Comparison of ENCODE assay signal across 16 cellular contexts in genomic region chr12:108381793-108382436, GRCh38. TPM values are rescaled to one million over a fixed set of nuclear protein-coding genes. Genes with fewer than 3 reads are reported as not detected.
DNase-seq lines count a peak whose midpoint lies in the region; ATAC-seq, FAIRE-seq and TF ChIP-seq lines count a peak whose summit lies in the region.
"Had no signal": no experiment of that assay in that cellular context is flagged by ENCODE, and none has a peak within 500 bp of the region (broad histone marks: within the 10 kb centered on the region; RNA-seq: fewer than 3 reads in every experiment).

No MANE protein-coding gene starts in this region.

- no peaks in the 10 kb centered on the region for H3K9me3 ChIP-seq in PC-3 (ENCODE audit: low read length)
- no peaks in the 10 kb centered on the region for H3K9me3 ChIP-seq in endothelial cell of umbilical vein (replicated peaks; ENCODE audit: control insufficient read depth, insufficient read depth, low read length)
- H3K9me3 ChIP-seq: Peyer's patch had no signal

- H3K4me2 ChIP-seq in PC-3 (ENCODE audit: low read length): no peak overlapping the region
- H3K4me2 ChIP-seq in endothelial cell of umbilical vein (ENCODE audit: insufficient read depth, low read length): no peak overlapping the region

- H2AFZ ChIP-seq in PC-3 (ENCODE audit: low read length) (no peak overlapping the region), endothelial cell of umbilical vein (ENCODE audit: low read depth, low read length) (no peak overlapping the region)

- H3K36me3 Mint-ChIP-seq in neural crest cell (ENCODE audit: low read depth): no peaks in the 10 kb centered on the region

- H3K27me3 Mint-ChIP-seq in neural crest cell (ENCODE audit: low read depth): peaks cover 26% of the 10 kb centered on the region

- no peak overlapping the region for H3K27ac Mint-ChIP-seq in neural crest cell (ENCODE audit: unreplicated experiment)

- H3K4me1 ChIP-seq in PC-3 (ENCODE audit: insufficient read depth, low read length) (no peaks in the 10 kb centered on the region), endothelial cell of umbilical vein (ENCODE audit: control insufficient read depth, extremely low read depth, insufficient read depth, low read length) (no peaks in the 10 kb centered on the region)
- H3K4me1 ChIP-seq: Peyer's patch, upper lobe of left lung had no signal

- H4K20me1 ChIP-seq in PC-3 (ENCODE audit: low read length) (no peaks in the 10 kb centered on the region), endothelial cell of umbilical vein (replicated peaks; ENCODE audit: control insufficient read depth, extremely low read depth, insufficient read depth, low read length) (no peaks in the 10 kb centered on the region)

- H3K9ac ChIP-seq in PC-3 (ENCODE audit: low read length) (no peak overlapping the region), endothelial cell of umbilical vein (replicated peaks; ENCODE audit: extremely low read depth, insufficient read depth, low read length) (no peak overlapping the region)

- H3K4me3 ChIP-seq in PC-3 (ENCODE audit: low read length) (no peak overlapping the region), endothelial cell of umbilical vein (replicated peaks in 1 of 3; ENCODE audit: insufficient read depth in 1 of 3, low read depth in 1 of 3, low read length in 3 of 3) (no peak overlapping the region)
- H3K4me3 ChIP-seq: Peyer's patch, upper lobe of left lung had no signal

- BruUV-seq in PC-3 (replicated peaks; lab: Mats Ljungman, UMichigan): no TSS peak
- no TSS peak for BruUV-seq in endothelial cell of umbilical vein (replicated peaks; lab: Mats Ljungman, UMichigan)

- H3K27me3 ChIP-seq in PC-3 (ENCODE audit: low read length): no peaks in the 10 kb centered on the region
- no peaks in the 10 kb centered on the region for H3K27me3 ChIP-seq in endothelial cell of umbilical vein (ENCODE audit: control insufficient read depth in 2 of 2, insufficient read depth in 2 of 2, low read length in 2 of 2)
- H3K27me3 ChIP-seq: Peyer's patch, upper lobe of left lung had no signal

- DNase-seq in DMS53 (lab: John Stamatoyannopoulos, UW) (peak; percentile 14), DMS53 treated with DMSO at 0.1 percent for 48 hours (lab: John Stamatoyannopoulos, UW; ENCODE audit: unreplicated experiment) (no peak), PC-3 (peak; percentile 35), endothelial cell of umbilical vein (ENCODE audit: low read depth, low spot score) (peak; percentile 14), neural crest cell (ENCODE audit: low read depth, low spot score) (peak; percentile 56), Right ventricle myocardium superior (no peak), NCI-H345 treated with DMSO at 0.1 percent for 48 hours (lab: John Stamatoyannopoulos, UW; ENCODE audit: unreplicated experiment) (no peak)
- DNase-seq: 8988T; activated naive CD4-positive, alpha-beta T cell; central memory CD4-positive, alpha-beta T cell; NCI-H2171 treated with DMSO at 0.1 percent for 48 hours; Peyer's patch; upper lobe of left lung had no signal

- H3K9me1 ChIP-seq in endothelial cell of umbilical vein (replicated peaks; ENCODE audit: control insufficient read depth, extremely low read depth, insufficient read depth, low read length): no peaks in the 10 kb centered on the region

- dilution Hi-C loops in endothelial cell of umbilical vein (cut with MboI; ENCODE audit: extremely low pct_ligation_motif_present, low sequenced_read_pairs): no loop called here

- H3K27ac ChIP-seq in PC-3 (ENCODE audit: low read length) (no peak overlapping the region), endothelial cell of umbilical vein (ENCODE audit: insufficient read depth, low read depth, low read length) (no peak overlapping the region)
- H3K27ac ChIP-seq: Peyer's patch, upper lobe of left lung had no signal

- TF ChIP-seq CTCF in PC-3 (conservative IDR thresholded peaks at IDR 0.05; ENCODE audit: low read depth, low read length) (no peak), endothelial cell of umbilical vein (IDR thresholded peaks at IDR 0.05; ENCODE audit: extremely low read depth in 1 of 2, insufficient read depth in 1 of 2, low read depth in 1 of 2, low read length in 2 of 2) (no peak), neural crest cell (conservative IDR thresholded peaks at IDR 0.05) (no peak)

- H3K9me3 Mint-ChIP-seq in neural crest cell: peaks cover 9% of the 10 kb centered on the region

- H3K79me2 ChIP-seq in PC-3 (ENCODE audit: low read length) (no peaks in the 10 kb centered on the region), endothelial cell of umbilical vein (ENCODE audit: control insufficient read depth, insufficient read depth, low read length) (no peaks in the 10 kb centered on the region)

- FAIRE-seq in endothelial cell of umbilical vein (lab: Jason Lieb, UNC): no peak

- H3K4me3 Mint-ChIP-seq in neural crest cell: no peak overlapping the region

- no peaks in the 10 kb centered on the region for H3K4me1 Mint-ChIP-seq in neural crest cell

- TF ChIP-seq POLR2A in endothelial cell of umbilical vein (IDR thresholded peaks at IDR 0.05; ENCODE audit: low read depth, low read length): no peak

- CTCF ChIA-PET in PC-3 (lab: Charles Lee) (no interaction called here), endothelial cell of umbilical vein (lab: Charles Lee) (no interaction called here)

- H3K36me3 ChIP-seq in PC-3 (ENCODE audit: low read depth, low read length) (no peaks in the 10 kb centered on the region), endothelial cell of umbilical vein (ENCODE audit: control insufficient read depth in 2 of 2, extremely low read depth in 1 of 2, insufficient read depth in 2 of 2, low read length in 2 of 2) (no peaks in the 10 kb centered on the region)
- H3K36me3 ChIP-seq: Peyer's patch, upper lobe of left lung had no signal

- ATAC-seq in PC-3 (no peak), HG03175 (IDR thresholded peaks at IDR 0.05; ENCODE audit: unreplicated experiment) (no peak), Right ventricle myocardium superior (ENCODE audit: poor library complexity) (no peak)
- ATAC-seq: esophagus mucosa had no signal

- no peaks in the 10 kb centered on the region for H3F3A ChIP-seq in PC-3 (ENCODE audit: low read length, unreplicated experiment)

- intact Hi-C loops in PC-3 (cut with micrococcal nuclease): no loop called here
- intact Hi-C loops in endothelial cell of umbilical vein (cut with micrococcal nuclease): no loop called here
- intact Hi-C loops in Right ventricle myocardium superior (cut with DNase I): no loop called here

- H3K9me2 ChIP-seq in PC-3 (replicated peaks; ENCODE audit: low read length): no peaks in the 10 kb centered on the region

- POLR2A ChIA-PET in PC-3 (lab: Charles Lee; ENCODE audit: unreplicated experiment): no interaction called here
- POLR2A ChIA-PET in endothelial cell of umbilical vein (lab: Charles Lee): no interaction called here

TF ChIP-seq in endothelial cell of umbilical vein, 7 proteins besides CTCF, POLR2A, EP300 and RAD21:
- TF ChIP-seq MYC (IDR thresholded peaks at IDR 0.05; ENCODE audit: low read depth, low read length) (no peak), MAX (IDR thresholded peaks at IDR 0.05; ENCODE audit: insufficient read depth, insufficient read length) (no peak), EZH2 (IDR thresholded peaks at IDR 0.05; ENCODE audit: borderline replicate concordance, low read depth, low read length, severe bottlenecking) (no peak), GATA2 (IDR thresholded peaks at IDR 0.05; ENCODE audit: insufficient read depth, insufficient read length, low read depth, low read length) (no peak), POLR2AphosphoS5 (IDR thresholded peaks at IDR 0.05; ENCODE audit: insufficient read depth, low read depth, low read length) (no peak), FOS (IDR thresholded peaks at IDR 0.05; ENCODE audit: borderline replicate concordance, insufficient read depth, low read length) (no peak), JUN (IDR thresholded peaks at IDR 0.05; ENCODE audit: borderline replicate concordance, insufficient read depth, insufficient read length, low read depth) (no peak)
TF ChIP-seq in endothelial cell of umbilical vein: peak in this region for 0.

RNA-seq across cellular contexts. Expression of gene CMKLR1, which starts 42.8 kb away (rescaled TPM):
- total RNA-seq in PC-3 (2014; rRNA removed) (not detected in 2 replicates), endothelial cell of umbilical vein (not detected in 2 replicates), neural crest cell (0.32 and 0.44 TPM in 2 replicates), Right ventricle myocardium superior (7.2 TPM)
- 0.60 and 0.61 TPM in 2 replicates for polyA plus RNA-seq in endothelial cell of umbilical vein
- 0.14 and 0.15 TPM in 2 replicates for polyA plus RNA-seq in endothelial cell of umbilical vein (2011; cell fraction: cytosol; rRNA removed)
- polyA plus RNA-seq in endothelial cell of umbilical vein (2011; cell fraction: nucleus; rRNA removed): 0.07 and 0.13 TPM in 2 replicates
- 0.13 and 0.42 TPM in 2 replicates for polyA plus RNA-seq in endothelial cell of umbilical vein (2012)
- polyA minus RNA-seq in endothelial cell of umbilical vein: 1.7 and 1.8 TPM in 2 replicates
- polyA minus RNA-seq in endothelial cell of umbilical vein (2011; cell fraction: cytosol; rRNA and poly(A)+ RNA removed): not detected
- 0.10 and 0.58 TPM in 2 replicates for polyA minus RNA-seq in endothelial cell of umbilical vein (2011; cell fraction: nucleus; rRNA and poly(A)+ RNA removed)
- total RNA-seq: activated CD8-positive, alpha-beta memory T cell treated with anti-CD3 and anti-CD28 coated beads for 36 hours had no signal

Comparison
In these comparisons a context has a peak if more than half of its experiments do, and no peak if none do; other contexts are left out.
1. DNase-seq: peak in DMS53 (single experiment), PC-3 (single experiment), endothelial cell of umbilical vein (single experiment) and neural crest cell (single experiment); none in DMS53 treated with DMSO at 0.1 percent for 48 hours (single experiment), Right ventricle myocardium superior (single experiment) and NCI-H345 treated with DMSO at 0.1 percent for 48 hours (single experiment).